ENCODE assay signal across 8 cellular contexts in the genomic region with DNA sequence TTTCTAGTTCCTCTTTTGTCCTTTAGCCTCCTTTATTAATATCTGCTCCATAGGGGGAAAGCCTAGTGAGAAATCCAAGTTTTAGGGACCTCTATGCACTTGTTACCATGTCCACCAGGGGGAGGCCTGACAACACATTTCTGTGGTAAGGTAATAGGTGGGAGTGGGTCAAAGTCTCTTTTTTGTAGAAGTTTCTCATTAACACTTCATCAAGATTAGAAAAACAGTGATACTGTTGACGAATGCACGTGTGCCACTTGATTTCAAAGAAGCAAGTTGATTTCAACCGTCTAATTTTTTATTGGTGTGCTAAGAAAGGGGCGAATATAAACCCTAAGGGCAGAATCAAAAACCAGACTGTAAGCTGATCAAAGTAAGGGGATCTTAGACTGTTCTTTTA. TPM values are rescaled to one million over a fixed set of nuclear protein-coding genes. Genes with fewer than 3 reads are reported as not detected.
A peak's percentile ranks its signal among the peaks of the same experiment; 100 is the strongest.
DNase-seq lines count a peak whose midpoint lies in the region; ATAC-seq and TF ChIP-seq lines count a peak whose summit lies in the region.

No MANE protein-coding gene starts in this region.

- 19% methylated on average over 4 of the region's 4 CpGs for WGBS in esophagus muscularis mucosa
- WGBS in testis, 2 donors, result 9 to 20% methylated on average over 4 of the region's 4 CpGs

- peak overlapping the region in 2 of 7 donors; percentile 15 to 35 for H3K27ac Mint-ChIP-seq in CD14-positive monocyte
- no peak overlapping the region for H3K27ac Mint-ChIP-seq in activated CD8-positive, alpha-beta memory T cell treated with anti-CD3 and anti-CD28 coated beads, Interleukin-2, amount 10 ng/mL, durations not matched to agents 7 days and 5 days
- H3K27ac Mint-ChIP-seq in naive thymus-derived CD8-positive, alpha-beta T cell, result no peak overlapping the region

- H3K27me3 Mint-ChIP-seq in CD14-positive monocyte (ENCODE audit: low read depth in 3 of 3), result peaks cover 5 to 10% (median 7%) of the 10 kb centered on the region in 3 donors
- H3K27me3 Mint-ChIP-seq in activated CD8-positive, alpha-beta memory T cell treated with anti-CD3 and anti-CD28 coated beads, Interleukin-2, amount 10 ng/mL, durations not matched to agents 7 days and 5 days, result peaks cover 21% of the 10 kb centered on the region
- peaks cover 10 to 17% (median 13%) of the 10 kb centered on the region in 5 donors for H3K27me3 Mint-ChIP-seq in naive thymus-derived CD8-positive, alpha-beta T cell

- CTCF ChIA-PET in activated CD8-positive, alpha-beta memory T cell treated with anti-CD3 and anti-CD28 coated beads, Interleukin-2, amount 10 ng/mL, durations not matched to agents 7 days and 5 days (lab: Charles Lee), result interaction anchor here (0.7 to 2.6 kb wide), 7 partner anchors 9 to 201 kb away, joined by 3 to 13 read pairs (median 6); a partner anchor contains a TSS

- H3K27ac ChIP-seq in esophagus muscularis mucosa (replicated peaks in 1 of 4) (no peak overlapping the region), testis (no peak overlapping the region)

- H3K9me3 Mint-ChIP-seq in CD14-positive monocyte, result peaks cover 0 to 1% (median 0%) of the 10 kb centered on the region in 7 donors
- H3K9me3 Mint-ChIP-seq in activated CD8-positive, alpha-beta memory T cell treated with anti-CD3 and anti-CD28 coated beads, Interleukin-2, amount 10 ng/mL, durations not matched to agents 7 days and 5 days (ENCODE audit: low read depth), result no peaks in the 10 kb centered on the region
- no peaks in the 10 kb centered on the region for H3K9me3 Mint-ChIP-seq in naive thymus-derived CD8-positive, alpha-beta T cell

- TF ChIP-seq POLR2A in esophagus muscularis mucosa (IDR thresholded peaks at IDR 0.05; ENCODE audit: low read depth) (no peak), testis (IDR thresholded peaks at IDR 0.05) (no peak)

- H3K4me1 Mint-ChIP-seq in CD14-positive monocyte, result peaks cover 10% of the 10 kb centered on the region
- no peaks in the 10 kb centered on the region for H3K4me1 Mint-ChIP-seq in activated CD8-positive, alpha-beta memory T cell treated with anti-CD3 and anti-CD28 coated beads, Interleukin-2, amount 10 ng/mL, durations not matched to agents 7 days and 5 days
- H3K4me1 Mint-ChIP-seq in naive thymus-derived CD8-positive, alpha-beta T cell, result peaks cover 0 to 4% (median 1%) of the 10 kb centered on the region in 4 donors

- H3K36me3 ChIP-seq in esophagus muscularis mucosa (no peaks in the 10 kb centered on the region), testis (ENCODE audit: low read depth, missing control alignments) (no peaks in the 10 kb centered on the region)

- DNase-seq in CD14-positive monocyte (ENCODE audit: low spot score) (peak; percentile 62), NOMO-1 (lab: John Stamatoyannopoulos, UW; ENCODE audit: unreplicated experiment in 2 of 2) (peak; percentile 53 to 81), esophagus muscularis mucosa (ENCODE audit: extremely low spot score) (no peak), testis (peak; percentile 70)
- DNase-seq in activated CD8-positive, alpha-beta memory T cell treated with anti-CD3 and anti-CD28 coated beads, Interleukin-2, amount 10 ng/mL, durations not matched to agents 7 days and 5 days, result peak; percentile 61
- peak; percentile 24 to 79 (median 50) for DNase-seq in naive thymus-derived CD8-positive, alpha-beta T cell

- no peak for TF ChIP-seq EP300 in esophagus muscularis mucosa (IDR thresholded peaks at IDR 0.05)

- no peaks in the 10 kb centered on the region for H3K36me3 Mint-ChIP-seq in CD14-positive monocyte
- no peaks in the 10 kb centered on the region for H3K36me3 Mint-ChIP-seq in activated CD8-positive, alpha-beta memory T cell treated with anti-CD3 and anti-CD28 coated beads, Interleukin-2, amount 10 ng/mL, durations not matched to agents 7 days and 5 days
- H3K36me3 Mint-ChIP-seq in naive thymus-derived CD8-positive, alpha-beta T cell, result no peaks in the 10 kb centered on the region

- H3K4me3 ChIP-seq in esophagus muscularis mucosa, result no peak overlapping the region
- no peak overlapping the region for H3K4me3 ChIP-seq in testis

- peak; percentile 84 for TF ChIP-seq CTCF in CD14-positive monocyte (IDR thresholded peaks at IDR 0.05)
- TF ChIP-seq CTCF in esophagus muscularis mucosa (IDR thresholded peaks at IDR 0.05), result peak; percentile 71 to 82 (median 72)
- peak; percentile 43 to 75 (median 62) for TF ChIP-seq CTCF in testis (IDR thresholded peaks at IDR 0.05)

- ATAC-seq in GM18870 (IDR thresholded peaks at IDR 0.05; ENCODE audit: unreplicated experiment), result peak; percentile 90
- ATAC-seq in HG03108 (IDR thresholded peaks at IDR 0.05; ENCODE audit: unreplicated experiment), result peak; percentile 86
- peak; percentile 80 for ATAC-seq in activated CD8-positive, alpha-beta memory T cell treated with anti-CD3 and anti-CD28 coated beads, Interleukin-2, amount 10 ng/mL, durations not matched to agents 7 days and 5 days
- ATAC-seq in naive thymus-derived CD8-positive, alpha-beta T cell, result peak; percentile 77 to 90

- H3K4me1 ChIP-seq in esophagus muscularis mucosa (peaks cover 0 to 3% (median 0%) of the 10 kb centered on the region in 4 donors), testis (no peaks in the 10 kb centered on the region)

- H3K9me3 ChIP-seq in esophagus muscularis mucosa, result no peaks in the 10 kb centered on the region
- H3K9me3 ChIP-seq in testis, result no peaks in the 10 kb centered on the region

- POLR2A ChIA-PET in naive thymus-derived CD8-positive, alpha-beta T cell (lab: Charles Lee), result interaction anchor here (2.6 kb wide), 1 partner anchor 86 kb away, joined by 15 read pairs; a partner anchor contains a TSS

- peaks cover 0 to 12% (median 0%) of the 10 kb centered on the region in 4 donors for H3K27me3 ChIP-seq in esophagus muscularis mucosa
- no peaks in the 10 kb centered on the region for H3K27me3 ChIP-seq in testis

- intact Hi-C loops in CD14-positive monocyte (cut with micrococcal nuclease) (no loop called here), esophagus muscularis mucosa (cut with DNase I) (loop anchor here (2.0 kb wide), 1 partner anchor 85 kb away; a partner anchor contains a TSS), testis (cut with DNase I; ENCODE audit: low total_unique reads) (no loop called here)

- H3K4me3 Mint-ChIP-seq in CD14-positive monocyte, result no peak overlapping the region
- no peak overlapping the region for H3K4me3 Mint-ChIP-seq in activated CD8-positive, alpha-beta memory T cell treated with anti-CD3 and anti-CD28 coated beads, Interleukin-2, amount 10 ng/mL, durations not matched to agents 7 days and 5 days
- H3K4me3 Mint-ChIP-seq in naive thymus-derived CD8-positive, alpha-beta T cell, result no peak overlapping the region

RNA-seq across cellular contexts. Expression of a gene that starts 30.6 kb away (rescaled TPM):
- polyA plus RNA-seq in CD14-positive monocyte (10 to 100 TPM; 24.9 to 29.4 TPM), testis (ENCODE audit: insufficient read depth, low read depth, low replicate concordance) (71.2 TPM)
- total RNA-seq in activated CD8-positive, alpha-beta memory T cell treated with anti-CD3 and anti-CD28 coated beads, Interleukin-2, amount 10 ng/mL, durations not matched to agents 7 days and 5 days, result 10 to 100 TPM; 32.2 to 39.4 TPM
- total RNA-seq in esophagus muscularis mucosa (10 to 100 TPM; 30.8 to 46.3 (median 33.0) TPM), testis (10 to 100 TPM; 20.3 to 20.7 TPM)
- 10 to 100 TPM in 1 of 2 experiments, 1 to 10 TPM in 1; 9.7 to 11.6 TPM for total RNA-seq in naive thymus-derived CD8-positive, alpha-beta T cell
- polyA plus RNA-seq in naive thymus-derived CD8-positive, alpha-beta T cell, result 10 to 100 TPM; 54.6 to 71.4 (median 60.4) TPM

RNA-seq across cellular contexts. Expression of a gene that starts 31.9 kb away (rescaled TPM):
- polyA plus RNA-seq in CD14-positive monocyte, result 10 to 100 TPM in 1 of 2 donors, 1 to 10 TPM in 1; 8.8 to 10.9 TPM
- 1 to 10 TPM; 5.2 to 5.7 TPM for total RNA-seq in activated CD8-positive, alpha-beta memory T cell treated with anti-CD3 and anti-CD28 coated beads, Interleukin-2, amount 10 ng/mL, durations not matched to agents 7 days and 5 days
- total RNA-seq in esophagus muscularis mucosa, result 1 to 10 TPM; 3.4 to 5.5 (median 4.3) TPM
- total RNA-seq in naive thymus-derived CD8-positive, alpha-beta T cell, result 1 to 10 TPM; 6.7 to 7.1 TPM
- 1 to 10 TPM; 1.6 to 2.2 (median 1.8) TPM for polyA plus RNA-seq in naive thymus-derived CD8-positive, alpha-beta T cell
- total RNA-seq in testis, result 1 to 10 TPM; 3.3 to 4.3 TPM
- polyA plus RNA-seq in testis (ENCODE audit: insufficient read depth, low read depth, low replicate concordance), result 3.7 TPM

RNA-seq across cellular contexts. Expression of a gene that starts 35.2 kb away (rescaled TPM):
- polyA plus RNA-seq in CD14-positive monocyte, result 100 to 1,000 TPM; 107 to 119 TPM
- total RNA-seq in activated CD8-positive, alpha-beta memory T cell treated with anti-CD3 and anti-CD28 coated beads, Interleukin-2, amount 10 ng/mL, durations not matched to agents 7 days and 5 days, result 10 to 100 TPM; 12.2 to 14.6 TPM
- 10 to 100 TPM; 11.5 to 17.4 (median 15.3) TPM for total RNA-seq in esophagus muscularis mucosa
- total RNA-seq in naive thymus-derived CD8-positive, alpha-beta T cell, result 10 to 100 TPM; 10.2 to 11.4 TPM
- 10 to 100 TPM; 15.4 to 17.3 (median 17.1) TPM for polyA plus RNA-seq in naive thymus-derived CD8-positive, alpha-beta T cell
- total RNA-seq in testis, result 10 to 100 TPM in 1 of 2 donors, 1 to 10 TPM in 1; 8.4 to 13.1 TPM
- 10.0 TPM for polyA plus RNA-seq in testis (ENCODE audit: insufficient read depth, low read depth, low replicate concordance)
